1 cellular context compared by ENCODE assay signal in genomic region chr5:128538249-128539037, GRCh38.
TF ChIP-seq lines count a peak whose summit lies in the region.

No MANE protein-coding gene starts in this region.

TF ChIP-seq in HEK293, 187 proteins besides CTCF, POLR2A, EP300 and RAD21 (continued from another document and continues in another):
- no peak for TF ChIP-seq ELK4 (IDR thresholded peaks at IDR 0.05; ENCODE audit: borderline replicate concordance, low read depth, low read length)
- no peak for TF ChIP-seq ZNF426 (tag by site-specific recombination; IDR thresholded peaks at IDR 0.05)
- 0 out of 2 replicates have a peak, but pooled peaks have one; percentile 15 for TF ChIP-seq ZSCAN16 (tag by site-specific recombination; IDR thresholded peaks at IDR 0.05)
- TF ChIP-seq ZNF777 (tag by site-specific recombination; IDR thresholded peaks at IDR 0.05; ENCODE audit: borderline replicate concordance) = no peak
- no peak for TF ChIP-seq ZNF354C (tag by site-specific recombination; IDR thresholded peaks at IDR 0.05; ENCODE audit: borderline replicate concordance, low read depth)
- no peak for TF ChIP-seq ZNF558 (tag by site-specific recombination; IDR thresholded peaks at IDR 0.05)
- TF ChIP-seq SP7 (tag by site-specific recombination; IDR thresholded peaks at IDR 0.05) = peak; percentile 79
- no peak for TF ChIP-seq ZNF701 (tag by site-specific recombination; IDR thresholded peaks at IDR 0.05)
- TF ChIP-seq ZSCAN18 (tag by site-specific recombination; IDR thresholded peaks at IDR 0.05) = no peak; the same call in 1 of the 2 replicates
- peak; percentile 48; the same call in 1 of the 2 replicates for TF ChIP-seq ZNF223 (tag by site-specific recombination; IDR thresholded peaks at IDR 0.05)
- no peak for TF ChIP-seq ZNF184 (tag by site-specific recombination; IDR thresholded peaks at IDR 0.05)
- TF ChIP-seq, protein P1, sequence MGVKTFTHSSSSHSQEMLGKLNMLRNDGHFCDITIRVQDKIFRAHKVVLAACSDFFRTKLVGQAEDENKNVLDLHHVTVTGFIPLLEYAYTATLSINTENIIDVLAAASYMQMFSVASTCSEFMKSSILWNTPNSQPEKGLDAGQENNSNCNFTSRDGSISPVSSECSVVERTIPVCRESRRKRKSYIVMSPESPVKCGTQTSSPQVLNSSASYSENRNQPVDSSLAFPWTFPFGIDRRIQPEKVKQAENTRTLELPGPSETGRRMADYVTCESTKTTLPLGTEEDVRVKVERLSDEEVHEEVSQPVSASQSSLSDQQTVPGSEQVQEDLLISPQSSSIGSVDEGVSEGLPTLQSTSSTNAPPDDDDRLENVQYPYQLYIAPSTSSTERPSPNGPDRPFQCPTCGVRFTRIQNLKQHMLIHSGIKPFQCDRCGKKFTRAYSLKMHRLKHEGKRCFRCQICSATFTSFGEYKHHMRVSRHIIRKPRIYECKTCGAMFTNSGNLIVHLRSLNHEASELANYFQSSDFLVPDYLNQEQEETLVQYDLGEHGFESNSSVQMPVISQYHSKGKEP (tag by site-specific recombination; IDR thresholded peaks at IDR 0.05) = peak; percentile 37; the same call in 1 of the 2 replicates
- TF ChIP-seq PRDM6 (tag by site-specific recombination; IDR thresholded peaks at IDR 0.05) = no peak
- no peak for TF ChIP-seq ZFP41 (tag by site-specific recombination; IDR thresholded peaks at IDR 0.05; ENCODE audit: borderline replicate concordance)
- TF ChIP-seq, protein P2, sequence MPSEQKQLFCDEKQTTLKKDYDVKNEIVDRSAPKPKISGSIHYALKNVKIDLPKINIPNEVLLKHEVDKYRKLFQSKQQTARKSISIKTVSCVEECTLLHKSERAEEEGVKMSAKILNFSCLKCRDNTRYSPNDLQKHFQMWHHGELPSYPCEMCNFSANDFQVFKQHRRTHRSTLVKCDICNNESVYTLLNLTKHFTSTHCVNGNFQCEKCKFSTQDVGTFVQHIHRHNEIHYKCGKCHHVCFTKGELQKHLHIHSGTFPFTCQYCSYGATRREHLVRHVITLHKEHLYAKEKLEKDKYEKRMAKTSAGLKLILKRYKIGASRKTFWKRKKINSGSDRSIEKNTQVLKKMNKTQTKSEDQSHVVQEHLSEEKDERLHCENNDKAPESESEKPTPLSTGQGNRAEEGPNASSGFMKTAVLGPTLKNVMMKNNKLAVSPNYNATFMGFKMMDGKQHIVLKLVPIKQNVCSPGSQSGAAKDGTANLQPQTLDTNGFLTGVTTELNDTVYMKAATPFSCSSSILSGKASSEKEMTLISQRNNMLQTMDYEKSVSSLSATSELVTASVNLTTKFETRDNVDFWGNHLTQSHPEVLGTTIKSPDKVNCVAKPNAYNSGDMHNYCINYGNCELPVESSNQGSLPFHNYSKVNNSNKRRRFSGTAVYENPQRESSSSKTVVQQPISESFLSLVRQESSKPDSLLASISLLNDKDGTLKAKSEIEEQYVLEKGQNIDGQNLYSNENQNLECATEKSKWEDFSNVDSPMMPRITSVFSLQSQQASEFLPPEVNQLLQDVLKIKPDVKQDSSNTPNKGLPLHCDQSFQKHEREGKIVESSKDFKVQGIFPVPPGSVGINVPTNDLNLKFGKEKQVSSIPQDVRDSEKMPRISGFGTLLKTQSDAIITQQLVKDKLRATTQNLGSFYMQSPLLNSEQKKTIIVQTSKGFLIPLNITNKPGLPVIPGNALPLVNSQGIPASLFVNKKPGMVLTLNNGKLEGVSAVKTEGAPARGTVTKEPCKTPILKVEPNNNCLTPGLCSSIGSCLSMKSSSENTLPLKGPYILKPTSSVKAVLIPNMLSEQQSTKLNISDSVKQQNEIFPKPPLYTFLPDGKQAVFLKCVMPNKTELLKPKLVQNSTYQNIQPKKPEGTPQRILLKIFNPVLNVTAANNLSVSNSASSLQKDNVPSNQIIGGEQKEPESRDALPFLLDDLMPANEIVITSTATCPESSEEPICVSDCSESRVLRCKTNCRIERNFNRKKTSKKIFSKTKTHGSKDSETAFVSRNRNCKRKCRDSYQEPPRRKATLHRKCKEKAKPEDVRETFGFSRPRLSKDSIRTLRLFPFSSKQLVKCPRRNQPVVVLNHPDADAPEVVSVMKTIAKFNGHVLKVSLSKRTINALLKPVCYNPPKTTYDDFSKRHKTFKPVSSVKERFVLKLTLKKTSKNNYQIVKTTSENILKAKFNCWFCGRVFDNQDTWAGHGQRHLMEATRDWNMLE (tag by site-specific recombination; conservative IDR thresholded peaks at IDR 0.05; ENCODE audit: low read depth) = peak; percentile 30; the same call in 1 of the 2 replicates
- TF ChIP-seq ZNF76 (tag by site-specific recombination; IDR thresholded peaks at IDR 0.05; ENCODE audit: borderline replicate concordance, low read depth) = peak; percentile 49
- TF ChIP-seq ZNF791 (tag by site-specific recombination; IDR thresholded peaks at IDR 0.05) = 0 out of 2 replicates have a peak, but pooled peaks have one; percentile 35
- peak; percentile 94 for TF ChIP-seq KLF8 (tag by site-specific recombination; IDR thresholded peaks at IDR 0.05)
- peak; percentile 93 for TF ChIP-seq ZNF335 (tag by site-specific recombination; conservative IDR thresholded peaks at IDR 0.05)
- peak; percentile 97 for TF ChIP-seq KLF9 (tag by site-specific recombination; IDR thresholded peaks at IDR 0.05; ENCODE audit: low read depth)
- TF ChIP-seq ZNF37A (tag by site-specific recombination; IDR thresholded peaks at IDR 0.05) = no peak
- TF ChIP-seq ZNF529 (tag by site-specific recombination; IDR thresholded peaks at IDR 0.05; ENCODE audit: insufficient replicate concordance) = no peak
- peak; percentile 88 for TF ChIP-seq ZEB2 (tag by site-specific recombination; IDR thresholded peaks at IDR 0.05)
- TF ChIP-seq ZNF112 (tag by site-specific recombination; IDR thresholded peaks at IDR 0.05) = no peak
- peak; percentile 96 for TF ChIP-seq MZF1 (tag by site-specific recombination; IDR thresholded peaks at IDR 0.05; ENCODE audit: borderline replicate concordance)
- TF ChIP-seq ZNF596 (tag by site-specific recombination; IDR thresholded peaks at IDR 0.05) = peak; percentile 62
- TF ChIP-seq, protein P3, sequence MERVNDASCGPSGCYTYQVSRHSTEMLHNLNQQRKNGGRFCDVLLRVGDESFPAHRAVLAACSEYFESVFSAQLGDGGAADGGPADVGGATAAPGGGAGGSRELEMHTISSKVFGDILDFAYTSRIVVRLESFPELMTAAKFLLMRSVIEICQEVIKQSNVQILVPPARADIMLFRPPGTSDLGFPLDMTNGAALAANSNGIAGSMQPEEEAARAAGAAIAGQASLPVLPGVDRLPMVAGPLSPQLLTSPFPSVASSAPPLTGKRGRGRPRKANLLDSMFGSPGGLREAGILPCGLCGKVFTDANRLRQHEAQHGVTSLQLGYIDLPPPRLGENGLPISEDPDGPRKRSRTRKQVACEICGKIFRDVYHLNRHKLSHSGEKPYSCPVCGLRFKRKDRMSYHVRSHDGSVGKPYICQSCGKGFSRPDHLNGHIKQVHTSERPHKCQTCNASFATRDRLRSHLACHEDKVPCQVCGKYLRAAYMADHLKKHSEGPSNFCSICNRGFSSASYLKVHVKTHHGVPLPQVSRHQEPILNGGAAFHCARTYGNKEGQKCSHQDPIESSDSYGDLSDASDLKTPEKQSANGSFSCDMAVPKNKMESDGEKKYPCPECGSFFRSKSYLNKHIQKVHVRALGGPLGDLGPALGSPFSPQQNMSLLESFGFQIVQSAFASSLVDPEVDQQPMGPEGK (tag by site-specific recombination; IDR thresholded peaks at IDR 0.05) = peak; percentile 98
- no peak for TF ChIP-seq ZNF585B (tag by site-specific recombination; IDR thresholded peaks at IDR 0.05)
- 0 out of 2 replicates have a peak, but pooled peaks have one; percentile 50 for TF ChIP-seq ZNF513 (tag by site-specific recombination; IDR thresholded peaks at IDR 0.05)
- TF ChIP-seq ATF2 (tag by site-specific recombination; IDR thresholded peaks at IDR 0.05; ENCODE audit: low read depth) = no peak
- TF ChIP-seq HOXD13 (CRISPR knock-in tag; IDR thresholded peaks at IDR 0.05; ENCODE audit: borderline replicate concordance) = 0 out of 2 replicates have a peak, but pooled peaks have one; percentile 27
- no peak for TF ChIP-seq ZNF837 (tag by site-specific recombination; IDR thresholded peaks at IDR 0.05)
- no peak for TF ChIP-seq ZNF266 (tag by site-specific recombination; IDR thresholded peaks at IDR 0.05; ENCODE audit: low read depth)
- TF ChIP-seq, protein P4, sequence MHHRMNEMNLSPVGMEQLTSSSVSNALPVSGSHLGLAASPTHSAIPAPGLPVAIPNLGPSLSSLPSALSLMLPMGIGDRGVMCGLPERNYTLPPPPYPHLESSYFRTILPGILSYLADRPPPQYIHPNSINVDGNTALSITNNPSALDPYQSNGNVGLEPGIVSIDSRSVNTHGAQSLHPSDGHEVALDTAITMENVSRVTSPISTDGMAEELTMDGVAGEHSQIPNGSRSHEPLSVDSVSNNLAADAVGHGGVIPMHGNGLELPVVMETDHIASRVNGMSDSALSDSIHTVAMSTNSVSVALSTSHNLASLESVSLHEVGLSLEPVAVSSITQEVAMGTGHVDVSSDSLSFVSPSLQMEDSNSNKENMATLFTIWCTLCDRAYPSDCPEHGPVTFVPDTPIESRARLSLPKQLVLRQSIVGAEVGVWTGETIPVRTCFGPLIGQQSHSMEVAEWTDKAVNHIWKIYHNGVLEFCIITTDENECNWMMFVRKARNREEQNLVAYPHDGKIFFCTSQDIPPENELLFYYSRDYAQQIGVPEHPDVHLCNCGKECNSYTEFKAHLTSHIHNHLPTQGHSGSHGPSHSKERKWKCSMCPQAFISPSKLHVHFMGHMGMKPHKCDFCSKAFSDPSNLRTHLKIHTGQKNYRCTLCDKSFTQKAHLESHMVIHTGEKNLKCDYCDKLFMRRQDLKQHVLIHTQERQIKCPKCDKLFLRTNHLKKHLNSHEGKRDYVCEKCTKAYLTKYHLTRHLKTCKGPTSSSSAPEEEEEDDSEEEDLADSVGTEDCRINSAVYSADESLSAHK (tag by site-specific recombination; IDR thresholded peaks at IDR 0.05) = peak; percentile 69
- TF ChIP-seq ZNF624 (tag by site-specific recombination; IDR thresholded peaks at IDR 0.05) = no peak
- TF ChIP-seq TCF7L2 (IDR thresholded peaks at IDR 0.05; ENCODE audit: borderline replicate concordance, low read depth, low read length) = no peak
- no peak; the same call in 1 of the 2 replicates for TF ChIP-seq ZNF660 (tag by site-specific recombination; IDR thresholded peaks at IDR 0.05)
